In genomic region chr11:75475767-75476650, GRCh38 we compare ENCODE assay signal across 8 cellular contexts. TPM values are rescaled to one million over a fixed set of nuclear protein-coding genes. Genes with fewer than 3 reads are reported as not detected.
A peak's percentile ranks its signal among the peaks of the same experiment; 100 is the strongest.
DNase-seq lines count a peak whose midpoint lies in the region; ATAC-seq and TF ChIP-seq lines count a peak whose summit lies in the region.

No MANE protein-coding gene starts in this region.

- H3F3A ChIP-seq in MM.1S (ENCODE audit: insufficient read depth, low read length), result no peaks in the 10 kb centered on the region

- no peaks in the 10 kb centered on the region for H3K27me3 Mint-ChIP-seq in T-helper 2 cell treated with Interferon-gamma antibody and Interleukin-4, amounts not matched to agents 5 μg/mL and 100 μg/mL, for 36 hours (ENCODE audit: low read depth)
- no peaks in the 10 kb centered on the region for H3K27me3 Mint-ChIP-seq in stimulated activated memory B cell treated with anti-CD40 and anti-IgM and Interleukin-4, amounts not matched to agents 10 μg/mL and 1 μg/mL and 100 μg/mL, for 72 hours

- H4K20me1 ChIP-seq in BLaER1 (no peaks in the 10 kb centered on the region), MM.1S (ENCODE audit: insufficient read depth, low read length) (no peaks in the 10 kb centered on the region)

- DNase-seq in T-helper 2 cell treated with Interferon-gamma antibody and Interleukin-4, amounts not matched to agents 5 μg/mL and 100 μg/mL, for 36 hours (ENCODE audit: low spot score), result no peak
- DNase-seq in fibroblast of villous mesenchyme (ENCODE audit: low read depth), result peak; percentile 48
- no peak for DNase-seq in putamen (ENCODE audit: low spot score)
- DNase-seq in central memory CD4-positive, alpha-beta T cell, result no peak
- no peak for DNase-seq in MM.1S

- TF ChIP-seq CTCF in fibroblast of villous mesenchyme (IDR thresholded peaks at IDR 0.05; ENCODE audit: insufficient read depth, low read depth, low read length) (no peak), MM.1S (IDR thresholded peaks at IDR 0.05; ENCODE audit: low read length) (no peak)

- H3K4me2 ChIP-seq in BLaER1 (peak overlapping the region; percentile 73), MM.1S (ENCODE audit: low read depth, low read length) (no peak overlapping the region)

- no peaks in the 10 kb centered on the region for H3K36me3 Mint-ChIP-seq in T-helper 2 cell treated with Interferon-gamma antibody and Interleukin-4, amounts not matched to agents 5 μg/mL and 100 μg/mL, for 36 hours (ENCODE audit: low read depth)
- H3K36me3 Mint-ChIP-seq in stimulated activated memory B cell treated with anti-CD40 and anti-IgM and Interleukin-4, amounts not matched to agents 10 μg/mL and 1 μg/mL and 100 μg/mL, for 72 hours, result peaks cover 6% of the 10 kb centered on the region

- H3K9me2 ChIP-seq in MM.1S (replicated peaks; ENCODE audit: insufficient read depth, low read length), result no peaks in the 10 kb centered on the region

- peaks cover 17% of the 10 kb centered on the region for H3K4me1 Mint-ChIP-seq in T-helper 2 cell treated with Interferon-gamma antibody and Interleukin-4, amounts not matched to agents 5 μg/mL and 100 μg/mL, for 36 hours (ENCODE audit: low read depth)
- H3K4me1 Mint-ChIP-seq in stimulated activated memory B cell treated with anti-CD40 and anti-IgM and Interleukin-4, amounts not matched to agents 10 μg/mL and 1 μg/mL and 100 μg/mL, for 72 hours, result peaks cover 19% of the 10 kb centered on the region

- peaks cover 53% of the 10 kb centered on the region for H3K4me1 ChIP-seq in BLaER1
- H3K4me1 ChIP-seq in MM.1S (ENCODE audit: low read length), result no peaks in the 10 kb centered on the region

- no peak overlapping the region for H3K9ac ChIP-seq in BLaER1
- no peak overlapping the region for H3K9ac ChIP-seq in MM.1S (ENCODE audit: low read length)

- H3K9me3 ChIP-seq in BLaER1 (no peaks in the 10 kb centered on the region), MM.1S (replicated peaks; ENCODE audit: insufficient read depth, low read length) (no peaks in the 10 kb centered on the region)

- no peak overlapping the region for H3K4me3 ChIP-seq in BLaER1
- H3K4me3 ChIP-seq in fibroblast of villous mesenchyme (ENCODE audit: low read depth, low read length), result no peak overlapping the region
- no peak overlapping the region for H3K4me3 ChIP-seq in MM.1S (ENCODE audit: low read length)

- H3K79me2 ChIP-seq in MM.1S (ENCODE audit: low read length), result no peaks in the 10 kb centered on the region

- ATAC-seq in HG02981 (IDR thresholded peaks at IDR 0.05; ENCODE audit: unreplicated experiment), result peak; percentile 38
- no peak for ATAC-seq in stimulated activated memory B cell treated with anti-CD40 and anti-IgM and Interleukin-4, amounts not matched to agents 10 μg/mL and 1 μg/mL and 100 μg/mL, for 72 hours

- H3K27ac ChIP-seq in BLaER1 (peak overlapping the region; percentile 62), MM.1S (ENCODE audit: low read length) (no peak overlapping the region)

- peak overlapping the region; percentile 78 for H3K4me3 Mint-ChIP-seq in T-helper 2 cell treated with Interferon-gamma antibody and Interleukin-4, amounts not matched to agents 5 μg/mL and 100 μg/mL, for 36 hours
- no peak overlapping the region for H3K4me3 Mint-ChIP-seq in stimulated activated memory B cell treated with anti-CD40 and anti-IgM and Interleukin-4, amounts not matched to agents 10 μg/mL and 1 μg/mL and 100 μg/mL, for 72 hours

- H3K27ac Mint-ChIP-seq in T-helper 2 cell treated with Interferon-gamma antibody and Interleukin-4, amounts not matched to agents 5 μg/mL and 100 μg/mL, for 36 hours, result peak overlapping the region; percentile 93
- H3K27ac Mint-ChIP-seq in stimulated activated memory B cell treated with anti-CD40 and anti-IgM and Interleukin-4, amounts not matched to agents 10 μg/mL and 1 μg/mL and 100 μg/mL, for 72 hours, result peak overlapping the region; percentile 34

- H2AFZ ChIP-seq in MM.1S (ENCODE audit: low read length), result no peak overlapping the region

- H3K27me3 ChIP-seq in BLaER1 (no peaks in the 10 kb centered on the region), MM.1S (replicated peaks; ENCODE audit: insufficient read depth, low read length) (no peaks in the 10 kb centered on the region)

- H3K9me3 Mint-ChIP-seq in T-helper 2 cell treated with Interferon-gamma antibody and Interleukin-4, amounts not matched to agents 5 μg/mL and 100 μg/mL, for 36 hours, result no peaks in the 10 kb centered on the region
- H3K9me3 Mint-ChIP-seq in stimulated activated memory B cell treated with anti-CD40 and anti-IgM and Interleukin-4, amounts not matched to agents 10 μg/mL and 1 μg/mL and 100 μg/mL, for 72 hours, result no peaks in the 10 kb centered on the region

- H3K36me3 ChIP-seq in BLaER1 (no peaks in the 10 kb centered on the region), MM.1S (replicated peaks; ENCODE audit: insufficient read depth, low read length) (no peaks in the 10 kb centered on the region)

RNA-seq across cellular contexts. Expression of gene KLHL35, which starts 43.0 kb away (rescaled TPM):
- 1.3 and 3.2 TPM in 2 replicates for total RNA-seq in fibroblast of villous mesenchyme

RNA-seq across cellular contexts. Expression of gene GDPD5, which starts 49.7 kb away (rescaled TPM):
- 9.5 and 10.3 TPM in 2 replicates for total RNA-seq in fibroblast of villous mesenchyme
